Comparison of ENCODE assay signal across 1 cellular context in genomic region chr1:185287451-185287850, GRCh38.
TF ChIP-seq lines count a peak whose summit lies in the region.

No MANE protein-coding gene starts in this region.

TF ChIP-seq in WTC11, 78 proteins besides CTCF, POLR2A, EP300 and RAD21 (continued from another document):
- TF ChIP-seq ERG (CRISPR knock-in tag; IDR thresholded peaks at IDR 0.05) (no peak), GTF2I (CRISPR knock-in tag; conservative IDR thresholded peaks at IDR 0.05) (no peak), ATF3 (CRISPR knock-in tag; conservative IDR thresholded peaks at IDR 0.05) (no peak), USF1 (CRISPR knock-in tag; IDR thresholded peaks at IDR 0.05) (no peak), NR3C1 (CRISPR knock-in tag; conservative IDR thresholded peaks at IDR 0.05; ENCODE audit: low read depth) (no peak)
